In genomic region chr14:64743061-64743460, GRCh38 we compare ENCODE assay signal across 21 cellular contexts.
"Had no signal": no experiment of that assay in that cellular context is flagged by ENCODE, and none has a peak within 500 bp of the region (broad histone marks: within the 10 kb centered on the region; RNA-seq: fewer than 3 reads in every experiment).

No MANE protein-coding gene starts in this region.

- H3K9ac ChIP-seq: KMS-11 had no signal

- H3K4me3 Mint-ChIP-seq: IgD-negative memory B cell had no signal

- H3K4me3 ChIP-seq: K562 had no signal

- H3K9me3 Mint-ChIP-seq: IgD-negative memory B cell had no signal

- H3K27ac Mint-ChIP-seq: IgD-negative memory B cell had no signal

- DNase-seq: Kasumi-1, MM.1S, NCI-H1092 treated with DMSO at 0.1 percent for 48 hours, NCI-H1436, NCI-H187, NCI-H2029, NCI-H2081 treated with DMSO at 0.1 percent for 48 hours, NCI-H2171, NCI-H226, NCI-H446, NCI-H510A, NCI-H524 treated with DMSO at 0.1 percent for 48 hours, NCI-H69, NCI-H774, RPMI8226, SHP77 had no signal

- ATAC-seq: HepG2, K562, SK-N-SH treated with all-trans-retinoic acid at 6 μM for 48 hours had no signal

- H3K4me1 Mint-ChIP-seq: IgD-negative memory B cell had no signal

- H3K27ac ChIP-seq: KMS-11 had no signal

- H3K4me2 ChIP-seq: KMS-11 had no signal
